14 cellular contexts compared by ENCODE assay signal in genomic region chr12:65618574-65618973, GRCh38.
"Had no signal": no experiment of that assay in that cellular context is flagged by ENCODE, and none has a peak within 500 bp of the region (broad histone marks: within the 10 kb centered on the region; RNA-seq: fewer than 3 reads in every experiment).

No MANE protein-coding gene starts in this region.

- H3K36me3 ChIP-seq: esophagus squamous epithelium, heart left ventricle, left ventricle myocardium inferior, pancreas, SJSA1, stomach, tibial nerve had no signal

- H3K9me3 ChIP-seq: esophagus squamous epithelium, heart left ventricle, left ventricle myocardium inferior, pancreas, SJSA1, stomach, tibial nerve had no signal

- DNase-seq: activated gamma-delta T cell; activated T-cell treated with anti-CD3 and anti-CD28 coated beads, Interleukin-2, amount 50 U/mL, for 1 hour; esophagus squamous epithelium; foreskin keratinocyte; heart left ventricle; islet precursor cell; left ventricle myocardium inferior; mesendoderm; pancreas; stimulated activated CD4-positive, alpha-beta T cell treated with anti-CD3 and anti-CD28 coated beads, Interleukin-4, amount 100 ng/mL, for 24 hours; stomach had no signal

- H3K4me3 Mint-ChIP-seq: neural crest cell had no signal

- H3K27me3 ChIP-seq: foreskin keratinocyte, pancreas, SJSA1, tibial nerve had no signal

- ATAC-seq: foreskin keratinocyte, heart left ventricle, pancreas had no signal

- H3K4me1 Mint-ChIP-seq: neural crest cell had no signal

- H3K4me3 ChIP-seq: esophagus squamous epithelium, heart left ventricle, left ventricle myocardium inferior, pancreas, SJSA1, stomach, tibial nerve had no signal

- H3K4me1 ChIP-seq: esophagus squamous epithelium, left ventricle myocardium inferior, pancreas, stomach, tibial nerve had no signal

- H3K27ac ChIP-seq: esophagus squamous epithelium, foreskin keratinocyte, heart left ventricle, left ventricle myocardium inferior, pancreas, SJSA1, stomach, tibial nerve had no signal
